25 cellular contexts compared by ENCODE assay signal in the genomic region with DNA sequence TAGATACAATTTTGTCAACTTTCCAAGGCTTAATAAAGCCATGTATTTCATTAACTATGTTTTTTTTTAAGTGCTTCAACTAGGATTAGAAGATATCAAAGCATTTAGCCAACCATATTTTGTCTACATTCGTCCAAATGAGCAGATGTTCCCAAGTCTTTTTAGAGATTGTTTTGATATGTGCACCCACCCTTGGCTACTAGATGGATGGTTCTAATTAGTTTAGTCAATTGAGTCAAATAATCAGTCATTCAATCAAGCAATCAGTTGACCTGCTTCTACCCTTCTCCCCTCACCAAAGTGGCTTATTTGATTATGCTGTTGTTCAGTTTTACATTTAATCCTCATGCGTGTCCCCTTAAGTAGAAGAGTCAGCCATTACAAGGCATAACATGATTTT.
"Had no signal": no experiment of that assay in that cellular context is flagged by ENCODE, and none has a peak within 500 bp of the region (broad histone marks: within the 10 kb centered on the region; RNA-seq: fewer than 3 reads in every experiment).

No MANE protein-coding gene starts in this region.

- ATAC-seq: natural killer cell; right cardiac atrium; stimulated activated effector memory CD8-positive, alpha-beta T cell treated with anti-CD3 and anti-CD28 coated beads, Interleukin-12 subunit alpha, Interleukin-12 subunit beta, amount 100 ng/mL, for 72 hours; upper lobe of right lung had no signal

- H3K9ac ChIP-seq: neural progenitor cell had no signal

- H3K27ac ChIP-seq: left ventricle myocardium inferior, neural progenitor cell, neutrophil, prostate gland, sigmoid colon, spleen, suprapubic skin, thoracic aorta, tibial artery, upper lobe of right lung had no signal

- H3K4me3 ChIP-seq: left ventricle myocardium inferior, lung, neural progenitor cell, prostate gland, sigmoid colon, spleen, suprapubic skin, thoracic aorta, tibial artery, upper lobe of right lung had no signal

- H3K4me1 ChIP-seq: left ventricle myocardium inferior, neural progenitor cell, prostate gland, spleen, suprapubic skin, upper lobe of right lung had no signal

- H3K4me2 ChIP-seq: neural progenitor cell had no signal

- H3K27me3 ChIP-seq: neural progenitor cell, neutrophil, sigmoid colon, spleen, suprapubic skin, tibial artery, upper lobe of right lung had no signal

- DNase-seq: islet precursor cell; left ventricle myocardium inferior; mesendoderm; naive B cell; natural killer cell; nephron progenitor cell; occipital lobe; posterior cingulate gyrus; retina; right cardiac atrium; sigmoid colon; small intestine; spleen; stimulated activated CD4-positive, alpha-beta T cell treated with anti-CD3 and anti-CD28 coated beads, Interleukin-4, amount 100 ng/mL, for 24 hours; stimulated activated naive CD4-positive, alpha-beta T cell; tibial artery; trophoblast cell; upper lobe of right lung had no signal

- H3K36me3 ChIP-seq: left ventricle myocardium inferior, neural progenitor cell, neutrophil, prostate gland, sigmoid colon, spleen, suprapubic skin, thoracic aorta, tibial artery, upper lobe of right lung had no signal

- H3K9me3 ChIP-seq: left ventricle myocardium inferior, neutrophil, prostate gland, sigmoid colon, suprapubic skin, thoracic aorta, tibial artery, upper lobe of right lung had no signal
